ENCODE assay signal across 9 cellular contexts in the genomic region with DNA sequence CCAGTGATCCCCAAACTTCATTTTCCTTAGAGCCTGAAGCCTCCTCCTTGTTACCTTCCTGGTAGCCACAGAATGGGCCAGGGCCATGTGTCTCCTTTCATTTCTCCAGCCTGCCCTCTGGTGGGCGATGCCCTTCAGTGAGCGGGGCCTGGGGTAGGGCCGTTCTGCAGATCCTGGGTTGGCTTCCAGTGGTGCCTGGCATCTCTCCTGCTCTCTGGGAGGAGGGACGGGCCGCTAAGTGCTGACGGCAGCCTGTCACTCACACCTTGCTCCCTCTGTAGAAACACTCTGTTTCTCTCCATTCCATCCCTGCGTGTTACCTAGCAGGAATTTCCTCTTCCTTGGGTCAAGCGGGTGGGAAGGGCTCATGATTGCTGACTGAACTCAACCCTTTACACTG.
A peak's percentile ranks its signal among the peaks of the same experiment; 100 is the strongest.
DNase-seq lines count a peak whose midpoint lies in the region; ATAC-seq, FAIRE-seq and TF ChIP-seq lines count a peak whose summit lies in the region.
"Had no signal": no experiment of that assay in that cellular context is flagged by ENCODE, and none has a peak within 500 bp of the region (broad histone marks: within the 10 kb centered on the region; RNA-seq: fewer than 3 reads in every experiment).

No MANE protein-coding gene starts in this region.

- H3K9ac ChIP-seq in SK-N-SH, result peak overlapping the region; percentile 47; the same call in 1 of the 2 replicates

- no peak for TF ChIP-seq EP300 in SK-N-SH (IDR thresholded peaks at IDR 0.05; ENCODE audit: borderline replicate concordance in 1 of 2, low read depth in 1 of 2, low read length in 1 of 2)

- CTCF ChIA-PET in SK-N-SH (lab: Yijun Ruan, JAX), result interaction anchor here (0.6 to 13.7 kb wide), 25 partner anchors 13 to 489 kb away, joined by 3 to 150 read pairs (median 4); a partner anchor contains a TSS

- H3K4me3 ChIP-seq in SK-N-SH (ENCODE audit: low read depth in 2 of 2, low read length in 1 of 2) (peak overlapping the region; percentile 6 to 12; a peak in 2 of 4 replicates), epithelial cell of proximal tubule (ENCODE audit: low read depth, low read length) (no peak overlapping the region), mucosa of descending colon (no peak overlapping the region)

- H2AFZ ChIP-seq in SK-N-SH (ENCODE audit: low read depth), result peak overlapping the region; percentile 61; the same call in 1 of the 2 replicates

- no peak overlapping the region for H3K4me3 Mint-ChIP-seq in activated T-cell treated with anti-CD3 and anti-CD28 coated beads, Interleukin-2, amount 50 U/mL, for 24 hours

- ATAC-seq in mucosa of descending colon, result peak; percentile 90

- H3K9me3 ChIP-seq in SK-N-SH, result no peaks in the 10 kb centered on the region
- H3K9me3 ChIP-seq in mucosa of descending colon, result no peaks in the 10 kb centered on the region

- no peak overlapping the region for H3K27ac Mint-ChIP-seq in activated T-cell treated with anti-CD3 and anti-CD28 coated beads, Interleukin-2, amount 50 U/mL, for 24 hours

- H3K4me1 ChIP-seq in SK-N-SH (ENCODE audit: control insufficient read depth in 1 of 2, insufficient read depth in 2 of 2, low read depth in 1 of 2, low read length in 1 of 2) (peaks cover 37 to 76% of the 10 kb centered on the region in 2 experiments), mucosa of descending colon (ENCODE audit: low read depth) (no peaks in the 10 kb centered on the region)

- peak; percentile 84 for TF ChIP-seq CTCF in SK-N-SH (IDR thresholded peaks at IDR 0.05)
- TF ChIP-seq CTCF in epithelial cell of proximal tubule (conservative IDR thresholded peaks at IDR 0.05; ENCODE audit: low read depth, low read length), result peak; percentile 80
- no peak for TF ChIP-seq CTCF in mucosa of descending colon (IDR thresholded peaks at IDR 0.05)

- H3K27ac ChIP-seq in SK-N-SH (ENCODE audit: low read depth in 2 of 2, low read length in 1 of 2), result peak overlapping the region; percentile 87 to 99
- H3K27ac ChIP-seq: epithelial cell of prostate had no signal

- peak; percentile 81 for TF ChIP-seq RAD21 in SK-N-SH (IDR thresholded peaks at IDR 0.05; ENCODE audit: low read length)

- POLR2A ChIA-PET in SK-N-SH (lab: Yijun Ruan, JAX), result interaction anchor here (0.7 to 1.1 kb wide), 2 partner anchors 40 to 113 kb away, joined by 3 to 5 read pairs; no protein-coding TSS in a partner anchor

- DNase-seq in activated T-cell treated with anti-CD3 and anti-CD28 coated beads, Interleukin-2, amount 50 U/mL, for 24 hours, result peak; percentile 37
- DNase-seq in activated T-cell treated with anti-CD3 and anti-CD28 coated beads for 4 hours, result no peak
- DNase-seq in MV-4-11 (lab: John Stamatoyannopoulos, UW), result peak; percentile 69
- peak; percentile 86 for DNase-seq in SK-N-SH
- no peak for DNase-seq in epithelial cell of proximal tubule (ENCODE audit: low read depth)
- peak; percentile 67 to 89 (median 89) for DNase-seq in mucosa of descending colon
- DNase-seq in urothelium cell line (ENCODE audit: low spot score), result peak; percentile 89
- DNase-seq in effector CD4-positive, alpha-beta T cell, result no peak

- intact Hi-C loops in mucosa of descending colon (cut with DNase I, micrococcal nuclease), result no loop called here

- no peaks in the 10 kb centered on the region for H3K79me2 ChIP-seq in SK-N-SH (ENCODE audit: insufficient read depth)

- H3K27me3 Mint-ChIP-seq in activated T-cell treated with anti-CD3 and anti-CD28 coated beads, Interleukin-2, amount 50 U/mL, for 24 hours, result peaks cover 45% of the 10 kb centered on the region

- 20% methylated on average over 5 of the region's 8 CpGs for WGBS in SK-N-SH (ENCODE audit: low lambda C conversion rate)

- peak; percentile 88 for FAIRE-seq in urothelium cell line (lab: Jason Lieb, UNC)

- peaks cover 5% of the 10 kb centered on the region for H3K9me3 Mint-ChIP-seq in activated T-cell treated with anti-CD3 and anti-CD28 coated beads, Interleukin-2, amount 50 U/mL, for 24 hours

- H4K20me1 ChIP-seq in SK-N-SH (ENCODE audit: insufficient read depth), result no peaks in the 10 kb centered on the region

- H3K4me1 Mint-ChIP-seq in activated T-cell treated with anti-CD3 and anti-CD28 coated beads, Interleukin-2, amount 50 U/mL, for 24 hours (ENCODE audit: low read depth), result peaks cover 6% of the 10 kb centered on the region

- peaks cover 12% of the 10 kb centered on the region for H3F3A ChIP-seq in SK-N-SH (replicated peaks; ENCODE audit: insufficient read depth)

- no peaks in the 10 kb centered on the region for H3K9me2 ChIP-seq in SK-N-SH

- peak overlapping the region; percentile 54; the same call in 1 of the 2 replicates for H3K4me2 ChIP-seq in SK-N-SH

- no peaks in the 10 kb centered on the region for H3K36me3 Mint-ChIP-seq in activated T-cell treated with anti-CD3 and anti-CD28 coated beads, Interleukin-2, amount 50 U/mL, for 24 hours (ENCODE audit: low read depth)

- H3K36me3 ChIP-seq in SK-N-SH (replicated peaks in 1 of 2; ENCODE audit: control insufficient read depth in 1 of 2, insufficient read depth in 2 of 2, low read length in 1 of 2) (no peaks in the 10 kb centered on the region), mucosa of descending colon (ENCODE audit: low read depth) (no peaks in the 10 kb centered on the region)

- no peaks in the 10 kb centered on the region for H3K27me3 ChIP-seq in SK-N-SH (ENCODE audit: insufficient read depth)

TF ChIP-seq in SK-N-SH, 30 proteins besides CTCF, POLR2A, EP300 and RAD21:
- no peak for TF ChIP-seq SIN3A (IDR thresholded peaks at IDR 0.05; ENCODE audit: borderline replicate concordance, low read depth, low read length)
- TF ChIP-seq, protein P1, sequence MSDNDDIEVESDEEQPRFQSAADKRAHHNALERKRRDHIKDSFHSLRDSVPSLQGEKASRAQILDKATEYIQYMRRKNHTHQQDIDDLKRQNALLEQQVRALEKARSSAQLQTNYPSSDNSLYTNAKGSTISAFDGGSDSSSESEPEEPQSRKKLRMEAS (IDR thresholded peaks at IDR 0.05; ENCODE audit: low read depth), result peak; percentile 90
- no peak for TF ChIP-seq YY1 (IDR thresholded peaks at IDR 0.05; ENCODE audit: low read depth)
- TF ChIP-seq, protein P2, sequence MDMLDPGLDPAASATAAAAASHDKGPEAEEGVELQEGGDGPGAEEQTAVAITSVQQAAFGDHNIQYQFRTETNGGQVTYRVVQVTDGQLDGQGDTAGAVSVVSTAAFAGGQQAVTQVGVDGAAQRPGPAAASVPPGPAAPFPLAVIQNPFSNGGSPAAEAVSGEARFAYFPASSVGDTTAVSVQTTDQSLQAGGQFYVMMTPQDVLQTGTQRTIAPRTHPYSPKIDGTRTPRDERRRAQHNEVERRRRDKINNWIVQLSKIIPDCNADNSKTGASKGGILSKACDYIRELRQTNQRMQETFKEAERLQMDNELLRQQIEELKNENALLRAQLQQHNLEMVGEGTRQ (IDR thresholded peaks at IDR 0.05; ENCODE audit: borderline replicate concordance, low read depth, low read length), result no peak
- peak; percentile 89 for TF ChIP-seq SMC3 (IDR thresholded peaks at IDR 0.05; ENCODE audit: low read depth, low read length)
- TF ChIP-seq, protein P3, sequence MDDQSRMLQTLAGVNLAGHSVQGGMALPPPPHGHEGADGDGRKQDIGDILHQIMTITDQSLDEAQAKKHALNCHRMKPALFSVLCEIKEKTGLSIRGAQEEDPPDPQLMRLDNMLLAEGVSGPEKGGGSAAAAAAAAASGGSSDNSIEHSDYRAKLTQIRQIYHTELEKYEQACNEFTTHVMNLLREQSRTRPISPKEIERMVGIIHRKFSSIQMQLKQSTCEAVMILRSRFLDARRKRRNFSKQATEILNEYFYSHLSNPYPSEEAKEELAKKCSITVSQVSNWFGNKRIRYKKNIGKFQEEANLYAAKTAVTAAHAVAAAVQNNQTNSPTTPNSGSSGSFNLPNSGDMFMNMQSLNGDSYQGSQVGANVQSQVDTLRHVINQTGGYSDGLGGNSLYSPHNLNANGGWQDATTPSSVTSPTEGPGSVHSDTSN (IDR thresholded peaks at IDR 0.05), result peak; percentile 73
- peak; percentile 14; the same call in 1 of the 2 replicates for TF ChIP-seq GATA2 (CRISPR knock-in tag; IDR thresholded peaks at IDR 0.05)
- TF ChIP-seq POLR2AphosphoS5 (IDR thresholded peaks at IDR 0.05; ENCODE audit: low read depth, low read length), result no peak
- 0 out of 2 replicates have a peak, but pooled peaks have one; percentile 8 for TF ChIP-seq TCF12 (IDR thresholded peaks at IDR 0.05)
- TF ChIP-seq FOXJ3 (CRISPR knock-in tag; IDR thresholded peaks at IDR 0.05), result peak; percentile 18; the same call in 1 of the 2 replicates
- TF ChIP-seq MXI1 (IDR thresholded peaks at IDR 0.05; ENCODE audit: low read depth, low read length), result peak; percentile 70; the same call in 1 of the 2 replicates
- TF ChIP-seq JUND (IDR thresholded peaks at IDR 0.05), result no peak
- TF ChIP-seq, protein P4, sequence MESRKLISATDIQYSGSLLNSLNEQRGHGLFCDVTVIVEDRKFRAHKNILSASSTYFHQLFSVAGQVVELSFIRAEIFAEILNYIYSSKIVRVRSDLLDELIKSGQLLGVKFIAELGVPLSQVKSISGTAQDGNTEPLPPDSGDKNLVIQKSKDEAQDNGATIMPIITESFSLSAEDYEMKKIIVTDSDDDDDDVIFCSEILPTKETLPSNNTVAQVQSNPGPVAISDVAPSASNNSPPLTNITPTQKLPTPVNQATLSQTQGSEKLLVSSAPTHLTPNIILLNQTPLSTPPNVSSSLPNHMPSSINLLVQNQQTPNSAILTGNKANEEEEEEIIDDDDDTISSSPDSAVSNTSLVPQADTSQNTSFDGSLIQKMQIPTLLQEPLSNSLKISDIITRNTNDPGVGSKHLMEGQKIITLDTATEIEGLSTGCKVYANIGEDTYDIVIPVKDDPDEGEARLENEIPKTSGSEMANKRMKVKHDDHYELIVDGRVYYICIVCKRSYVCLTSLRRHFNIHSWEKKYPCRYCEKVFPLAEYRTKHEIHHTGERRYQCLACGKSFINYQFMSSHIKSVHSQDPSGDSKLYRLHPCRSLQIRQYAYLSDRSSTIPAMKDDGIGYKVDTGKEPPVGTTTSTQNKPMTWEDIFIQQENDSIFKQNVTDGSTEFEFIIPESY (IDR thresholded peaks at IDR 0.05; ENCODE audit: borderline replicate concordance, low read depth), result no peak
- no peak for TF ChIP-seq RCOR1 (IDR thresholded peaks at IDR 0.05; ENCODE audit: low read length)
- TF ChIP-seq, protein P5, sequence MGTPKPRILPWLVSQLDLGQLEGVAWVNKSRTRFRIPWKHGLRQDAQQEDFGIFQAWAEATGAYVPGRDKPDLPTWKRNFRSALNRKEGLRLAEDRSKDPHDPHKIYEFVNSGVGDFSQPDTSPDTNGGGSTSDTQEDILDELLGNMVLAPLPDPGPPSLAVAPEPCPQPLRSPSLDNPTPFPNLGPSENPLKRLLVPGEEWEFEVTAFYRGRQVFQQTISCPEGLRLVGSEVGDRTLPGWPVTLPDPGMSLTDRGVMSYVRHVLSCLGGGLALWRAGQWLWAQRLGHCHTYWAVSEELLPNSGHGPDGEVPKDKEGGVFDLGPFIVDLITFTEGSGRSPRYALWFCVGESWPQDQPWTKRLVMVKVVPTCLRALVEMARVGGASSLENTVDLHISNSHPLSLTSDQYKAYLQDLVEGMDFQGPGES (IDR thresholded peaks at IDR 0.05; ENCODE audit: low read depth, low read length), result no peak
TF ChIP-seq in SK-N-SH: peak in this region for 7.

Comparison
In these comparisons a context has a peak if more than half of its experiments do, and no peak if none do; other contexts are left out.
1. DNase-seq: peak in activated T-cell treated with anti-CD3 and anti-CD28 coated beads, Interleukin-2, amount 50 U/mL, for 24 hours (single experiment), MV-4-11 (single experiment), SK-N-SH (single experiment), mucosa of descending colon (3 of 3) and urothelium cell line (single experiment); none in activated T-cell treated with anti-CD3 and anti-CD28 coated beads for 4 hours (single experiment), epithelial cell of proximal tubule (single experiment) and effector CD4-positive, alpha-beta T cell (single experiment).
2. H3K4me3 ChIP-seq: peak in SK-N-SH (2 of 2); none in epithelial cell of proximal tubule (single experiment) and mucosa of descending colon (single experiment).